In the genomic region with DNA sequence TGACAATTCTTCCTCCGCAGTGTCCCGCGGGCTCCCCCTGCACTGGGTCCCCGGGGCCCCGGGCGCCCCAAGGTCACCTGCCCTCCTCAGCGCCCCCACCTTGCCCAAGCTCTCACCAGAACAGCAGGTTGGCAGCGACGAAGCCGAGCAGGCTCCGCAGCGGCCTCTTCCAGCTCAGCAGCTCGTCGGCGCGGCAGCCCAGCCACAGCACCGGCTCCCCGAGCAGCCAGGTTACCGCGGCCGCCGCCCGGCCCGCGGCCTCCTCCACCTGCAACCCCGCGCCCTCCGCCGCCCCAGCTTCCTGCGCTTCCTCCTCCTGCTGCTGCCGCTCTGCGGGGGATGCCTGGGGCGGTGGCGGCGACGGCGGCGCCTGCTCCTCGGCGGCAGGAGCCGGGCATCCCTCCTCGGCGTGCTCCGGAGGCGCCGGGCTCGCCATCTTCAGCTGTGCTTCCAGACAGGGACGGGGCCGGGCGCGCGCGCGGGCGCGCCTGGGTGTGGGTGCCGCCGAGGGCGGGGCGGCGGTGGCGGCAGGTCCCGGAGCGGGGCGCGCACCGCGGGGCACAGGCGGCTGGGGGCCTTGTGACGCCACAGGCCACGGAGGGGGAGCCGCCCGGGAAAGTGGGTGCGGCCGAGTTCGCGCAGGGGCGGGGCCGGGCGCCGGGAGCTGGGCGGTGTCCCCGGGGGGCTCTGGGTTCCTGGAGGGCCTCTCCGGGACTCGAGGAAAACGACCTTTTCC, we compare ENCODE assay signal across 7 cellular contexts. TPM values are rescaled to one million over a fixed set of nuclear protein-coding genes. Genes with fewer than 3 reads are reported as not detected.
DNase-seq lines count a peak whose midpoint lies in the region; ATAC-seq, FAIRE-seq and TF ChIP-seq lines count a peak whose summit lies in the region.

A gene with protein sequence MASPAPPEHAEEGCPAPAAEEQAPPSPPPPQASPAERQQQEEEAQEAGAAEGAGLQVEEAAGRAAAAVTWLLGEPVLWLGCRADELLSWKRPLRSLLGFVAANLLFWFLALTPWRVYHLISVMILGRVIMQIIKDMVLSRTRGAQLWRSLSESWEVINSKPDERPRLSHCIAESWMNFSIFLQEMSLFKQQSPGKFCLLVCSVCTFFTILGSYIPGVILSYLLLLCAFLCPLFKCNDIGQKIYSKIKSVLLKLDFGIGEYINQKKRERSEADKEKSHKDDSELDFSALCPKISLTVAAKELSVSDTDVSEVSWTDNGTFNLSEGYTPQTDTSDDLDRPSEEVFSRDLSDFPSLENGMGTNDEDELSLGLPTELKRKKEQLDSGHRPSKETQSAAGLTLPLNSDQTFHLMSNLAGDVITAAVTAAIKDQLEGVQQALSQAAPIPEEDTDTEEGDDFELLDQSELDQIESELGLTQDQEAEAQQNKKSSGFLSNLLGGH (minus strand): TSS at position 462 of the 736 bp plus-strand sequence. CDS start 26 bp downstream, at position 436.

- POLR2A ChIA-PET in endothelial cell of umbilical vein (lab: Charles Lee) = no interaction called here

- H3K9me1 ChIP-seq in endothelial cell of umbilical vein (replicated peaks; ENCODE audit: control insufficient read depth, extremely low read depth, insufficient read depth, low read length) = no peaks in the 10 kb centered on the region

- H3K9me3 ChIP-seq in endothelial cell of umbilical vein (replicated peaks; ENCODE audit: control insufficient read depth, insufficient read depth, low read length) (no peaks in the 10 kb centered on the region), mucosa of stomach (ENCODE audit: control insufficient read depth, low read length) (no peaks in the 10 kb centered on the region)

- H3K27ac ChIP-seq in endothelial cell of umbilical vein (ENCODE audit: insufficient read depth, low read depth, low read length) = no peak within 1 kb of the TSS

- CTCF ChIA-PET in activated CD8-positive, alpha-beta memory T cell treated with anti-CD3 and anti-CD28 coated beads, Interleukin-2, amount 10 ng/mL, durations not matched to agents 7 days and 5 days (lab: Charles Lee) = interaction anchor here (1.4 to 2.3 kb wide), 4 partner anchors 10 to 145 kb away, joined by 3 to 23 read pairs (median 6); no protein-coding TSS in a partner anchor
- CTCF ChIA-PET in endothelial cell of umbilical vein (lab: Charles Lee) = no interaction called here

- no peaks in the 10 kb centered on the region for H3K79me2 ChIP-seq in endothelial cell of umbilical vein (ENCODE audit: control insufficient read depth, insufficient read depth, low read length)

- peak within 1 kb of the TSS in 2 of 3 experiments; percentile 39 to 45 for H3K4me3 ChIP-seq in endothelial cell of umbilical vein (replicated peaks in 1 of 3; ENCODE audit: insufficient read depth in 1 of 3, low read depth in 1 of 3, low read length in 3 of 3)
- peak within 1 kb of the TSS; percentile 26 for H3K4me3 ChIP-seq in mucosa of stomach (ENCODE audit: low read length)

- TF ChIP-seq POLR2A in GM18505 (IDR thresholded peaks at IDR 0.05; ENCODE audit: borderline replicate concordance, extremely low read depth, insufficient read depth, insufficient read length) (no peak), endothelial cell of umbilical vein (IDR thresholded peaks at IDR 0.05; ENCODE audit: low read depth, low read length) (no peak)

- no peak for TF ChIP-seq CTCF in endothelial cell of umbilical vein (IDR thresholded peaks at IDR 0.05; ENCODE audit: extremely low read depth in 1 of 2, insufficient read depth in 1 of 2, low read depth in 1 of 2, low read length in 2 of 2)

- DNase-seq in NCI-H2171 treated with DMSO at 0.1 percent for 48 hours (lab: John Stamatoyannopoulos, UW) (peak; percentile 70), endothelial cell of umbilical vein (ENCODE audit: low read depth, low spot score) (peak; percentile 8)
- peak; percentile 85 for DNase-seq in activated CD8-positive, alpha-beta memory T cell treated with anti-CD3 and anti-CD28 coated beads, Interleukin-2, amount 10 ng/mL, durations not matched to agents 7 days and 5 days
- peak; percentile 84 for DNase-seq in stimulated activated CD8-positive, alpha-beta memory T cell treated with anti-CD3 and anti-CD28 coated beads, Interleukin-4, amount 100 ng/mL, for 48 hours

- H3K4me1 Mint-ChIP-seq in activated CD8-positive, alpha-beta memory T cell treated with anti-CD3 and anti-CD28 coated beads, Interleukin-2, amount 10 ng/mL, durations not matched to agents 7 days and 5 days = peaks cover 35% of the 10 kb centered on the region

- dilution Hi-C loops in endothelial cell of umbilical vein (cut with MboI; ENCODE audit: extremely low pct_ligation_motif_present, low sequenced_read_pairs) = no loop called here

- peak within 1 kb of the TSS; percentile 65 for H3K4me2 ChIP-seq in endothelial cell of umbilical vein (ENCODE audit: insufficient read depth, low read length)

- peaks cover 25 to 29% of the 10 kb centered on the region in 2 experiments for H3K27me3 ChIP-seq in endothelial cell of umbilical vein (ENCODE audit: control insufficient read depth in 2 of 2, insufficient read depth in 2 of 2, low read length in 2 of 2)
- peaks cover 6% of the 10 kb centered on the region for H3K27me3 ChIP-seq in mucosa of stomach (ENCODE audit: control insufficient read depth, insufficient read depth, low read length)

- H3K36me3 ChIP-seq in endothelial cell of umbilical vein (ENCODE audit: control insufficient read depth in 2 of 2, extremely low read depth in 1 of 2, insufficient read depth in 2 of 2, low read length in 2 of 2) (no peaks in the 10 kb centered on the region), mucosa of stomach (ENCODE audit: control insufficient read depth, insufficient read depth, low read length) (no peaks in the 10 kb centered on the region)

- no peaks in the 10 kb centered on the region for H3K27me3 Mint-ChIP-seq in activated CD8-positive, alpha-beta memory T cell treated with anti-CD3 and anti-CD28 coated beads, Interleukin-2, amount 10 ng/mL, durations not matched to agents 7 days and 5 days

- H3K9ac ChIP-seq in endothelial cell of umbilical vein (replicated peaks; ENCODE audit: extremely low read depth, insufficient read depth, low read length) = no peak within 1 kb of the TSS
- H3K9ac ChIP-seq in mucosa of stomach (ENCODE audit: low read length) = peak within 1 kb of the TSS; percentile 51

- peak within 1 kb of the TSS; percentile 81 for H2AFZ ChIP-seq in endothelial cell of umbilical vein (ENCODE audit: low read depth, low read length)

- H4K20me1 ChIP-seq in endothelial cell of umbilical vein (replicated peaks; ENCODE audit: control insufficient read depth, extremely low read depth, insufficient read depth, low read length) = no peaks in the 10 kb centered on the region

- H3K9me3 Mint-ChIP-seq in activated CD8-positive, alpha-beta memory T cell treated with anti-CD3 and anti-CD28 coated beads, Interleukin-2, amount 10 ng/mL, durations not matched to agents 7 days and 5 days (ENCODE audit: low read depth) = no peaks in the 10 kb centered on the region

- H3K27ac Mint-ChIP-seq in activated CD8-positive, alpha-beta memory T cell treated with anti-CD3 and anti-CD28 coated beads, Interleukin-2, amount 10 ng/mL, durations not matched to agents 7 days and 5 days = peak within 1 kb of the TSS; percentile 84

- H3K4me1 ChIP-seq in endothelial cell of umbilical vein (ENCODE audit: control insufficient read depth, extremely low read depth, insufficient read depth, low read length) (peaks cover 3% of the 10 kb centered on the region), mucosa of stomach (ENCODE audit: control insufficient read depth, insufficient read depth, low read length) (no peaks in the 10 kb centered on the region)

- peak within 1 kb of the TSS; percentile 93 for H3K4me3 Mint-ChIP-seq in activated CD8-positive, alpha-beta memory T cell treated with anti-CD3 and anti-CD28 coated beads, Interleukin-2, amount 10 ng/mL, durations not matched to agents 7 days and 5 days

- FAIRE-seq in endothelial cell of umbilical vein (lab: Jason Lieb, UNC) = no peak

- intact Hi-C loops in endothelial cell of umbilical vein (cut with micrococcal nuclease) = no loop called here

- ATAC-seq in GM18505 (IDR thresholded peaks at IDR 0.05; ENCODE audit: unreplicated experiment) = peak; percentile 78
- peak; percentile 77 for ATAC-seq in HG02642 (IDR thresholded peaks at IDR 0.05; ENCODE audit: poor library complexity, unreplicated experiment)
- peak; percentile 90 for ATAC-seq in activated CD8-positive, alpha-beta memory T cell treated with anti-CD3 and anti-CD28 coated beads, Interleukin-2, amount 10 ng/mL, durations not matched to agents 7 days and 5 days

- peaks cover 10% of the 10 kb centered on the region for H3K36me3 Mint-ChIP-seq in activated CD8-positive, alpha-beta memory T cell treated with anti-CD3 and anti-CD28 coated beads, Interleukin-2, amount 10 ng/mL, durations not matched to agents 7 days and 5 days

- no TSS peak for BruUV-seq in endothelial cell of umbilical vein (replicated peaks; lab: Mats Ljungman, UMichigan)

TF ChIP-seq in endothelial cell of umbilical vein, 7 proteins besides CTCF, POLR2A, EP300 and RAD21:
- TF ChIP-seq JUN (IDR thresholded peaks at IDR 0.05; ENCODE audit: borderline replicate concordance, insufficient read depth, insufficient read length, low read depth) (no peak), EZH2 (IDR thresholded peaks at IDR 0.05; ENCODE audit: borderline replicate concordance, low read depth, low read length, severe bottlenecking) (no peak), MAX (IDR thresholded peaks at IDR 0.05; ENCODE audit: insufficient read depth, insufficient read length) (no peak), POLR2AphosphoS5 (IDR thresholded peaks at IDR 0.05; ENCODE audit: insufficient read depth, low read depth, low read length) (no peak), FOS (IDR thresholded peaks at IDR 0.05; ENCODE audit: borderline replicate concordance, insufficient read depth, low read length) (no peak)

RNA-seq across cellular contexts. Expression of the gene that starts here (rescaled TPM):
- total RNA-seq in activated CD8-positive, alpha-beta memory T cell treated with anti-CD3 and anti-CD28 coated beads, Interleukin-2, amount 10 ng/mL, durations not matched to agents 7 days and 5 days = 10 to 100 TPM; 18.1 to 30.3 TPM
- 0.46 TPM in 1 of 2 replicates, not detected in the other for total RNA-seq in endothelial cell of umbilical vein
- polyA plus RNA-seq in endothelial cell of umbilical vein = 0.13 TPM in 1 of 2 replicates, not detected in the other
- 0.04 TPM in 1 of 2 replicates, not detected in the other for polyA plus RNA-seq in endothelial cell of umbilical vein (2011; cell fraction: cytosol; rRNA removed)
- not detected in 2 replicates for polyA plus RNA-seq in endothelial cell of umbilical vein (2011; cell fraction: nucleus; rRNA removed)
- 0.29 TPM in 1 of 2 replicates, not detected in the other for polyA plus RNA-seq in endothelial cell of umbilical vein (2012)
- polyA minus RNA-seq in endothelial cell of umbilical vein = not detected in 2 replicates
- polyA minus RNA-seq in endothelial cell of umbilical vein (2011; cell fraction: cytosol; rRNA and poly(A)+ RNA removed) = 2.6 TPM
- not detected in 2 replicates for polyA minus RNA-seq in endothelial cell of umbilical vein (2011; cell fraction: nucleus; rRNA and poly(A)+ RNA removed)

Comparison
In these comparisons a context has a peak if more than half of its experiments do, and no peak if none do; other contexts are left out.
1. RNA of the gene that starts here (total RNA-seq): 18.1 to 30.3 TPM in activated CD8-positive, alpha-beta memory T cell treated with anti-CD3 and anti-CD28 coated beads, Interleukin-2, amount 10 ng/mL, durations not matched to agents 7 days and 5 days; 0.46 TPM in endothelial cell of umbilical vein; every median in the first group is over 10 times any median in the second.
2. DNase-seq: peak in every context shown above with its lines; median percentile 85 in activated CD8-positive, alpha-beta memory T cell treated with anti-CD3 and anti-CD28 coated beads, Interleukin-2, amount 10 ng/mL, durations not matched to agents 7 days and 5 days; 84 in stimulated activated CD8-positive, alpha-beta memory T cell treated with anti-CD3 and anti-CD28 coated beads, Interleukin-4, amount 100 ng/mL, for 48 hours; 70 in NCI-H2171 treated with DMSO at 0.1 percent for 48 hours; 8 in endothelial cell of umbilical vein.
3. Peak in every context shown above with its lines, with median percentiles within 50 percentile points of each other: ATAC-seq.